1 cellular context compared by ENCODE assay signal in the genomic region with DNA sequence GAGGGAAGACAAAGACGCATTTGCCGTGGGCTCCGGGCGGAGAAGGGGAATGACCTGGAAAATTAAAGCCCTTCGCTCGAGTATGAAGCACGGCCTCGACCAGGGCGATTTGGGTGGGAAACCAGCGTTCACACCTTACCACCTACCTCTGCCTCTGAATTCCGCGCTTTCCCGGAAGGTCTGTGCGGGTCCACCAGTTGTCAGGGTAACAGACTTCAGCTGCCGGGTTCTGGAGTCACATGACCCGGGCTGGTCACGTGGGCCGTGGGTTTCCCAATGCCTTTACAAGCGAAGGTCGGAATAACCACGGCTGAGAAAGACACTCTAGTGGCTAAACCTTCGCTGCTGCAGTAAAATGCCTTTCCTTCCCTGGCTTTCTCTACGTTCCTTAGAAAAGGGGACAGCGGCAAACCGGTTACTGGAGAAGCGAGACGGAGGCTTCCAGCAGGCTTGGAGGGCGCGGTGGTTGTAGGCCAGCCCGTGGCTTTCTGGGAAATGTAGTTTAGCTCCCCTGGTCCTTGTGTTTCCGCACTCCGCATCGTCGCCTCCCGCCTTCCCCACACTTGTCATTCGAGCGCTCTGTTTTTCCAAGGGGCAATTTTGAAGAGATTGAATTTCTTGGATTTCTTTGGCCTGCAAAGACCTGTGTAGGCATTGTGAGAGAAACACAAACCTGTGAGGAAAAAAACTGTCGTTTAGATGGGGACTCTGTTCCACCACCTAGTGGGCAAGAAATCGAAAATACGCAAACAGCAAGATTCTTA.
TF ChIP-seq lines count a peak whose summit lies in the region.

TSS of gene CEP162 (minus strand) at position 210 of the 764 bp plus-strand sequence. CDS start 1,250 bp downstream, outside the sequence.

TF ChIP-seq in HepG2, 621 proteins besides CTCF, POLR2A, EP300 and RAD21 (continued from another document and continues in another):
- TF ChIP-seq PRDM10 (CRISPR knock-in tag; IDR thresholded peaks at IDR 0.05; ENCODE audit: low read depth): peak; percentile 41; the same call in 1 of the 2 replicates
- TF ChIP-seq ZNF792 (CRISPR knock-in tag; IDR thresholded peaks at IDR 0.05): no peak
- TF ChIP-seq ZNF260 (CRISPR knock-in tag; IDR thresholded peaks at IDR 0.05; ENCODE audit: borderline replicate concordance, low read depth): no peak
- no peak for TF ChIP-seq CBFB (CRISPR knock-in tag; IDR thresholded peaks at IDR 0.05)
- TF ChIP-seq TBX2 (CRISPR knock-in tag; IDR thresholded peaks at IDR 0.05; ENCODE audit: borderline replicate concordance): peak; percentile 41; the same call in 1 of the 2 replicates
- no peak for TF ChIP-seq POLR2AphosphoS2 (IDR thresholded peaks at IDR 0.05; ENCODE audit: low read depth, low read length)
- TF ChIP-seq ATAD3A (CRISPR knock-in tag; IDR thresholded peaks at IDR 0.05): no peak
- TF ChIP-seq, protein P1, sequence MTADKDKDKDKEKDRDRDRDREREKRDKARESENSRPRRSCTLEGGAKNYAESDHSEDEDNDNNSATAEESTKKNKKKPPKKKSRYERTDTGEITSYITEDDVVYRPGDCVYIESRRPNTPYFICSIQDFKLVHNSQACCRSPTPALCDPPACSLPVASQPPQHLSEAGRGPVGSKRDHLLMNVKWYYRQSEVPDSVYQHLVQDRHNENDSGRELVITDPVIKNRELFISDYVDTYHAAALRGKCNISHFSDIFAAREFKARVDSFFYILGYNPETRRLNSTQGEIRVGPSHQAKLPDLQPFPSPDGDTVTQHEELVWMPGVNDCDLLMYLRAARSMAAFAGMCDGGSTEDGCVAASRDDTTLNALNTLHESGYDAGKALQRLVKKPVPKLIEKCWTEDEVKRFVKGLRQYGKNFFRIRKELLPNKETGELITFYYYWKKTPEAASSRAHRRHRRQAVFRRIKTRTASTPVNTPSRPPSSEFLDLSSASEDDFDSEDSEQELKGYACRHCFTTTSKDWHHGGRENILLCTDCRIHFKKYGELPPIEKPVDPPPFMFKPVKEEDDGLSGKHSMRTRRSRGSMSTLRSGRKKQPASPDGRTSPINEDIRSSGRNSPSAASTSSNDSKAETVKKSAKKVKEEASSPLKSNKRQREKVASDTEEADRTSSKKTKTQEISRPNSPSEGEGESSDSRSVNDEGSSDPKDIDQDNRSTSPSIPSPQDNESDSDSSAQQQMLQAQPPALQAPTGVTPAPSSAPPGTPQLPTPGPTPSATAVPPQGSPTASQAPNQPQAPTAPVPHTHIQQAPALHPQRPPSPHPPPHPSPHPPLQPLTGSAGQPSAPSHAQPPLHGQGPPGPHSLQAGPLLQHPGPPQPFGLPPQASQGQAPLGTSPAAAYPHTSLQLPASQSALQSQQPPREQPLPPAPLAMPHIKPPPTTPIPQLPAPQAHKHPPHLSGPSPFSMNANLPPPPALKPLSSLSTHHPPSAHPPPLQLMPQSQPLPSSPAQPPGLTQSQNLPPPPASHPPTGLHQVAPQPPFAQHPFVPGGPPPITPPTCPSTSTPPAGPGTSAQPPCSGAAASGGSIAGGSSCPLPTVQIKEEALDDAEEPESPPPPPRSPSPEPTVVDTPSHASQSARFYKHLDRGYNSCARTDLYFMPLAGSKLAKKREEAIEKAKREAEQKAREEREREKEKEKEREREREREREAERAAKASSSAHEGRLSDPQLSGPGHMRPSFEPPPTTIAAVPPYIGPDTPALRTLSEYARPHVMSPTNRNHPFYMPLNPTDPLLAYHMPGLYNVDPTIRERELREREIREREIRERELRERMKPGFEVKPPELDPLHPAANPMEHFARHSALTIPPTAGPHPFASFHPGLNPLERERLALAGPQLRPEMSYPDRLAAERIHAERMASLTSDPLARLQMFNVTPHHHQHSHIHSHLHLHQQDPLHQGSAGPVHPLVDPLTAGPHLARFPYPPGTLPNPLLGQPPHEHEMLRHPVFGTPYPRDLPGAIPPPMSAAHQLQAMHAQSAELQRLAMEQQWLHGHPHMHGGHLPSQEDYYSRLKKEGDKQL (CRISPR knock-in tag; IDR thresholded peaks at IDR 0.05; ENCODE audit: low read depth): no peak
- no peak for TF ChIP-seq SMARCE1 (IDR thresholded peaks at IDR 0.05; ENCODE audit: borderline replicate concordance)
- TF ChIP-seq ZBTB43 (CRISPR knock-in tag; conservative IDR thresholded peaks at IDR 0.05): no peak
- TF ChIP-seq ZMAT3 (CRISPR knock-in tag; conservative IDR thresholded peaks at IDR 0.05): no peak
- TF ChIP-seq FOXA3 (CRISPR knock-in tag; IDR thresholded peaks at IDR 0.05): no peak
- no peak for TF ChIP-seq THAP7 (CRISPR knock-in tag; IDR thresholded peaks at IDR 0.05)
- 0 out of 2 replicates have a peak, but pooled peaks have one; percentile 53 for TF ChIP-seq SNAPC4 (CRISPR knock-in tag; IDR thresholded peaks at IDR 0.05)
- TF ChIP-seq HNF4G (IDR thresholded peaks at IDR 0.05; ENCODE audit: borderline replicate concordance, low read depth, low read length): no peak
- no peak for TF ChIP-seq HNF4G (CRISPR knock-in tag; IDR thresholded peaks at IDR 0.05; ENCODE audit: borderline replicate concordance, low read depth)
- TF ChIP-seq MED1 (CRISPR knock-in tag; IDR thresholded peaks at IDR 0.05): 0 out of 2 replicates have a peak, but pooled peaks have one; percentile 10
- no peak for TF ChIP-seq SMAD1 (CRISPR knock-in tag; IDR thresholded peaks at IDR 0.05; ENCODE audit: borderline replicate concordance, low read depth)
- TF ChIP-seq KDM5A (IDR thresholded peaks at IDR 0.05; ENCODE audit: borderline replicate concordance, low read length): peak; percentile 96
- no peak for TF ChIP-seq U2AF1 (optimal IDR thresholded peaks at IDR 0.05; ENCODE audit: low read depth, low read length)
- TF ChIP-seq, protein P2, sequence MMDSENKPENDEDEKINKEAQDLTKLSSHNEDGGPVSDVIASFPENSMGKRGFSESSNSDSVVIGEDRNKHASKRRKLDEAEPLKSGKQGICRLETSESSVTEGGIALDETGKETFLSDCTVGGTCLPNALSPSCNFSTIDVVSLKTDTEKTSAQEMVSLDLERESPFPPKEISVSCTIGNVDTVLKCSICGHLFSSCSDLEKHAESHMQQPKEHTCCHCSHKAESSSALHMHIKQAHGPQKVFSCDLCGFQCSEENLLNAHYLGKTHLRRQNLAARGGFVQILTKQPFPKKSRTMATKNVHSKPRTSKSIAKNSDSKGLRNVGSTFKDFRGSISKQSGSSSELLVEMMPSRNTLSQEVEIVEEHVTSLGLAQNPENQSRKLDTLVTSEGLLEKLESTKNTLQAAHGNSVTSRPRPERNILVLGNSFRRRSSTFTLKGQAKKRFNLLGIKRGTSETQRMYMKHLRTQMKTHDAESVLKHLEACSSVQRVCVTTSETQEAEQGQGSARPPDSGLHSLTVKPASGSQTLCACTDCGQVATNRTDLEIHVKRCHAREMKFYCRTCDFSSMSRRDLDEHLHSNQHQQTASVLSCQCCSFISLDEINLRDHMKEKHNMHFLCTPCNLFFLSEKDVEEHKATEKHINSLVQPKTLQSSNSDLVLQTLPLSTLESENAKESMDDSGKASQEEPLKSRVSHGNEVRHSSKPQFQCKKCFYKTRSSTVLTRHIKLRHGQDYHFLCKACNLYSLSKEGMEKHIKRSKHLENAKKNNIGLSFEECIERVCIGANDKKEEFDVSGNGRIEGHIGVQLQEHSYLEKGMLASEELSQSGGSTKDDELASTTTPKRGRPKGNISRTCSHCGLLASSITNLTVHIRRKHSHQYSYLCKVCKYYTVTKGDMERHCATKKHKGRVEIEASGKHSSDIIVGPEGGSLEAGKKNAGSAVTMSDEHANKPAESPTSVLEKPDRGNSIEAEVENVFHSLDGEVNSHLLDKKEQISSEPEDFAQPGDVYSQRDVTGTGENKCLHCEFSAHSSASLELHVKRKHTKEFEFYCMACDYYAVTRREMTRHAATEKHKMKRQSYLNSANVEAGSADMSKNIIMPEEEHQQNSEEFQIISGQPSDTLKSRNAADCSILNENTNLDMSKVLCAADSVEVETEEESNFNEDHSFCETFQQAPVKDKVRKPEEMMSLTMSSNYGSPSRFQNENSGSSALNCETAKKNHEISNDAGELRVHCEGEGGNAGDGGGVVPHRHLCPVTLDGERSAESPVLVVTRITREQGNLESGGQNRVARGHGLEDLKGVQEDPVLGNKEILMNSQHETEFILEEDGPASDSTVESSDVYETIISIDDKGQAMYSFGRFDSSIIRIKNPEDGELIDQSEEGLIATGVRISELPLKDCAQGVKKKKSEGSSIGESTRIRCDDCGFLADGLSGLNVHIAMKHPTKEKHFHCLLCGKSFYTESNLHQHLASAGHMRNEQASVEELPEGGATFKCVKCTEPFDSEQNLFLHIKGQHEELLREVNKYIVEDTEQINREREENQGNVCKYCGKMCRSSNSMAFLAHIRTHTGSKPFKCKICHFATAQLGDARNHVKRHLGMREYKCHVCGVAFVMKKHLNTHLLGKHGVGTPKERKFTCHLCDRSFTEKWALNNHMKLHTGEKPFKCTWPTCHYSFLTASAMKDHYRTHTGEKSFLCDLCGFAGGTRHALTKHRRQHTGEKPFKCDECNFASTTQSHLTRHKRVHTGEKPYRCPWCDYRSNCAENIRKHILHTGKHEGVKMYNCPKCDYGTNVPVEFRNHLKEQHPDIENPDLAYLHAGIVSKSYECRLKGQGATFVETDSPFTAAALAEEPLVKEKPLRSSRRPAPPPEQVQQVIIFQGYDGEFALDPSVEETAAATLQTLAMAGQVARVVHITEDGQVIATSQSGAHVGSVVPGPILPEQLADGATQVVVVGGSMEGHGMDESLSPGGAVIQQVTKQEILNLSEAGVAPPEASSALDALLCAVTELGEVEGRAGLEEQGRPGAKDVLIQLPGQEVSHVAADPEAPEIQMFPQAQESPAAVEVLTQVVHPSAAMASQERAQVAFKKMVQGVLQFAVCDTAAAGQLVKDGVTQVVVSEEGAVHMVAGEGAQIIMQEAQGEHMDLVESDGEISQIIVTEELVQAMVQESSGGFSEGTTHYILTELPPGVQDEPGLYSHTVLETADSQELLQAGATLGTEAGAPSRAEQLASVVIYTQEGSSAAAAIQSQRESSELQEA (CRISPR knock-in tag; IDR thresholded peaks at IDR 0.05; ENCODE audit: not compliant biosample characterization): peak; percentile 76
- TF ChIP-seq ZSCAN29 (CRISPR knock-in tag; conservative IDR thresholded peaks at IDR 0.05): no peak
